1 cellular context compared by ENCODE assay signal in genomic region chr11:9613118-9613829, GRCh38.
TF ChIP-seq lines count a peak whose summit lies in the region.

No MANE protein-coding gene starts in this region.

TF ChIP-seq in HepG2, 621 proteins besides CTCF, POLR2A, EP300 and RAD21 (continued from another document and continues in another):
- TF ChIP-seq AKNA (CRISPR knock-in tag; IDR thresholded peaks at IDR 0.05; ENCODE audit: borderline replicate concordance) (peak; percentile 47; the same call in 1 of the 2 replicates), YEATS2 (CRISPR knock-in tag; IDR thresholded peaks at IDR 0.05; ENCODE audit: borderline replicate concordance) (peak; percentile 22; the same call in 1 of the 2 replicates), RARG (CRISPR knock-in tag; IDR thresholded peaks at IDR 0.05; ENCODE audit: low read depth) (no peak), IRX3 (CRISPR knock-in tag; IDR thresholded peaks at IDR 0.05; ENCODE audit: borderline replicate concordance, low read depth) (no peak), MAFG (CRISPR knock-in tag; IDR thresholded peaks at IDR 0.05) (no peak), ZNF780A (CRISPR knock-in tag; IDR thresholded peaks at IDR 0.05) (no peak), ELF1 (CRISPR knock-in tag; IDR thresholded peaks at IDR 0.05) (peak; percentile 61), KDM4B (CRISPR knock-in tag; IDR thresholded peaks at IDR 0.05) (no peak), ZNF614 (CRISPR knock-in tag; IDR thresholded peaks at IDR 0.05; ENCODE audit: borderline replicate concordance) (peak; percentile 88), STAT6 (CRISPR knock-in tag; IDR thresholded peaks at IDR 0.05; ENCODE audit: borderline replicate concordance) (peak; percentile 22; the same call in 1 of the 2 replicates), ZNF501 (CRISPR knock-in tag; IDR thresholded peaks at IDR 0.05) (no peak), SP2 (CRISPR knock-in tag; IDR thresholded peaks at IDR 0.05) (no peak), TARDBP (CRISPR knock-in tag; IDR thresholded peaks at IDR 0.05) (0 out of 2 replicates have a peak, but pooled peaks have one; percentile 65), FOXM1 (CRISPR knock-in tag; IDR thresholded peaks at IDR 0.05) (no peak), ZBTB25 (CRISPR knock-in tag; IDR thresholded peaks at IDR 0.05) (peak; percentile 84), ZNF570 (CRISPR knock-in tag; IDR thresholded peaks at IDR 0.05; ENCODE audit: borderline replicate concordance) (no peak), PITX1 (CRISPR knock-in tag; IDR thresholded peaks at IDR 0.05) (peak; percentile 85), ZNF101 (CRISPR knock-in tag; IDR thresholded peaks at IDR 0.05; ENCODE audit: borderline replicate concordance, low read depth) (no peak), ZNF121 (CRISPR knock-in tag; IDR thresholded peaks at IDR 0.05) (no peak), REST (IDR thresholded peaks at IDR 0.05; ENCODE audit: borderline replicate concordance in 1 of 2, low read depth in 1 of 2, low read length in 2 of 2) (no peak), SMAD1 (CRISPR knock-in tag; IDR thresholded peaks at IDR 0.05; ENCODE audit: borderline replicate concordance, low read depth) (0 out of 2 replicates have a peak, but pooled peaks have one; percentile 19), ZNF513 (CRISPR knock-in tag; conservative IDR thresholded peaks at IDR 0.05) (no peak), BORCS8-MEF2B (CRISPR knock-in tag; IDR thresholded peaks at IDR 0.05) (no peak), ZMAT3 (CRISPR knock-in tag; conservative IDR thresholded peaks at IDR 0.05) (no peak), RBM39 (IDR thresholded peaks at IDR 0.05; ENCODE audit: low read depth, low read length, poor library complexity, severe bottlenecking) (peak; percentile 14), ZNF772 (CRISPR knock-in tag; IDR thresholded peaks at IDR 0.05) (peak; percentile 55; the same call in 1 of the 2 replicates)
- TF ChIP-seq, protein P1, sequence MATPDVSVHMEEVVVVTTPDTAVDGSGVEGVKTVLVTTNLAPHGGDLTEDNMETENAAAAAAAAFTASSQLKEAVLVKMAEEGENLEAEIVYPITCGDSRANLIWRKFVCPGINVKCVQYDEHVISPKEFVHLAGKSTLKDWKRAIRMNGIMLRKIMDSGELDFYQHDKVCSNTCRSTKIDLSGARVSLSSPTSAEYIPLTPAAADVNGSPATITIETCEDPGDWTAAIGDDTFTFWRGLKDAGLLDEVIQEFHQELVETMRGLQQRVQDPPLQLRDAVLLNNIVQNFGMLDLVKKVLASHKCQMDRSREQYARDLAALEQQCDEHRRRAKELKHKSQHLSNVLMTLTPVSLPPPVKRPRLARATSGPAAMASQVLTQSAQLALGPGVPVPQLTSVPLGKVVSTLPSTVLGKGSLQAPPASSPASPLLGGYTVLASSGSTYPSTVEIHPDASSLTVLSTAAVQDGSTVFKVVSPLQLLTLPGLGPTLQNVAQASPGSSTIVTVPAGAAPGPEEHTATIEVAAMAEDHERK (CRISPR knock-in tag; IDR thresholded peaks at IDR 0.05; ENCODE audit: low read depth) = no peak
- TF ChIP-seq, protein P2, sequence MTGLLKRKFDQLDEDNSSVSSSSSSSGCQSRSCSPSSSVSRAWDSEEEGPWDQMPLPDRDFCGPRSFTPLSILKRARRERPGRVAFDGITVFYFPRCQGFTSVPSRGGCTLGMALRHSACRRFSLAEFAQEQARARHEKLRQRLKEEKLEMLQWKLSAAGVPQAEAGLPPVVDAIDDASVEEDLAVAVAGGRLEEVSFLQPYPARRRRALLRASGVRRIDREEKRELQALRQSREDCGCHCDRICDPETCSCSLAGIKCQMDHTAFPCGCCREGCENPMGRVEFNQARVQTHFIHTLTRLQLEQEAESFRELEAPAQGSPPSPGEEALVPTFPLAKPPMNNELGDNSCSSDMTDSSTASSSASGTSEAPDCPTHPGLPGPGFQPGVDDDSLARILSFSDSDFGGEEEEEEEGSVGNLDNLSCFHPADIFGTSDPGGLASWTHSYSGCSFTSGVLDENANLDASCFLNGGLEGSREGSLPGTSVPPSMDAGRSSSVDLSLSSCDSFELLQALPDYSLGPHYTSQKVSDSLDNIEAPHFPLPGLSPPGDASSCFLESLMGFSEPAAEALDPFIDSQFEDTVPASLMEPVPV (CRISPR knock-in tag; IDR thresholded peaks at IDR 0.05) = no peak
- TF ChIP-seq, protein P3, sequence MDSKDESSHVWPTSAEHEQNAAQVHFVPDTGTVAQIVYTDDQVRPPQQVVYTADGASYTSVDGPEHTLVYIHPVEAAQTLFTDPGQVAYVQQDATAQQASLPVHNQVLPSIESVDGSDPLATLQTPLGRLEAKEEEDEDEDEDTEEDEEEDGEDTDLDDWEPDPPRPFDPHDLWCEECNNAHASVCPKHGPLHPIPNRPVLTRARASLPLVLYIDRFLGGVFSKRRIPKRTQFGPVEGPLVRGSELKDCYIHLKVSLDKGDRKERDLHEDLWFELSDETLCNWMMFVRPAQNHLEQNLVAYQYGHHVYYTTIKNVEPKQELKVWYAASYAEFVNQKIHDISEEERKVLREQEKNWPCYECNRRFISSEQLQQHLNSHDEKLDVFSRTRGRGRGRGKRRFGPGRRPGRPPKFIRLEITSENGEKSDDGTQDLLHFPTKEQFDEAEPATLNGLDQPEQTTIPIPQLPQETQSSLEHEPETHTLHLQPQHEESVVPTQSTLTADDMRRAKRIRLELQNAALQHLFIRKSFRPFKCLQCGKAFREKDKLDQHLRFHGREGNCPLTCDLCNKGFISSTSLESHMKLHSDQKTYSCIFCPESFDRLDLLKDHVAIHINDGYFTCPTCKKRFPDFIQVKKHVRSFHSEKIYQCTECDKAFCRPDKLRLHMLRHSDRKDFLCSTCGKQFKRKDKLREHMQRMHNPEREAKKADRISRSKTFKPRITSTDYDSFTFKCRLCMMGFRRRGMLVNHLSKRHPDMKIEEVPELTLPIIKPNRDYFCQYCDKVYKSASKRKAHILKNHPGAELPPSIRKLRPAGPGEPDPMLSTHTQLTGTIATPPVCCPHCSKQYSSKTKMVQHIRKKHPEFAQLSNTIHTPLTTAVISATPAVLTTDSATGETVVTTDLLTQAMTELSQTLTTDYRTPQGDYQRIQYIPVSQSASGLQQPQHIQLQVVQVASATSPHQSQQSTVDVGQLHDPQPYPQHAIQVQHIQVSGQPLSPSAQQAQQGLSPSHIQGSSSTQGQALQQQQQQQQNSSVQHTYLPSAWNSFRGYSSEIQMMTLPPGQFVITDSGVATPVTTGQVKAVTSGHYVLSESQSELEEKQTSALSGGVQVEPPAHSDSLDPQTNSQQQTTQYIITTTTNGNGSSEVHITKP (CRISPR knock-in tag; IDR thresholded peaks at IDR 0.05; ENCODE audit: low read depth) = 0 out of 2 replicates have a peak, but pooled peaks have one; percentile 20
- TF ChIP-seq, protein P4, sequence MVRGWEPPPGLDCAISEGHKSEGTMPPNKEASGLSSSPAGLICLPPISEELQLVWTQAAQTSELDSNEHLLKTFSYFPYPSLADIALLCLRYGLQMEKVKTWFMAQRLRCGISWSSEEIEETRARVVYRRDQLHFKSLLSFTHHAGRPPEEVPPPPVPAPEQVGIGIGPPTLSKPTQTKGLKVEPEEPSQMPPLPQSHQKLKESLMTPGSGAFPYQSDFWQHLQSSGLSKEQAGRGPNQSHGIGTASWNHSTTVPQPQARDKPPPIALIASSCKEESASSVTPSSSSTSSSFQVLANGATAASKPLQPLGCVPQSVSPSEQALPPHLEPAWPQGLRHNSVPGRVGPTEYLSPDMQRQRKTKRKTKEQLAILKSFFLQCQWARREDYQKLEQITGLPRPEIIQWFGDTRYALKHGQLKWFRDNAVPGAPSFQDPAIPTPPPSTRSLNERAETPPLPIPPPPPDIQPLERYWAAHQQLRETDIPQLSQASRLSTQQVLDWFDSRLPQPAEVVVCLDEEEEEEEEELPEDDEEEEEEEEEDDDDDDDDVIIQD (CRISPR knock-in tag; IDR thresholded peaks at IDR 0.05; ENCODE audit: low read depth) = peak; percentile 48; the same call in 1 of the 2 replicates
